ENCODE assay signal across 1 cellular context in genomic region chr15:63198315-63198714, GRCh38.
TF ChIP-seq lines count a peak whose summit lies in the region.

No MANE protein-coding gene starts in this region.

TF ChIP-seq in H1, 55 proteins besides CTCF, POLR2A, EP300 and RAD21:
- TF ChIP-seq SRF (IDR thresholded peaks at IDR 0.05; ENCODE audit: low read depth, low read length) (no peak), HDAC2 (IDR thresholded peaks at IDR 0.05; ENCODE audit: borderline replicate concordance in 1 of 2, low read depth in 2 of 2, low read length in 2 of 2) (no peak), BCL11A (IDR thresholded peaks at IDR 0.05; ENCODE audit: low read depth in 2 of 2, low read length in 2 of 2) (no peak), SIX5 (IDR thresholded peaks at IDR 0.05; ENCODE audit: low read depth, low read length) (no peak), EZH2 (IDR thresholded peaks at IDR 0.05; ENCODE audit: low read depth, low read length, severe bottlenecking) (no peak), RXRA (IDR thresholded peaks at IDR 0.05; ENCODE audit: insufficient read depth, low read depth, low read length) (no peak)
